Comparison of ENCODE assay signal across 23 cellular contexts in genomic region chr20:54027704-54028103, GRCh38. TPM values are rescaled to one million over a fixed set of nuclear protein-coding genes. Genes with fewer than 3 reads are reported as not detected.
"Had no signal": no experiment of that assay in that cellular context is flagged by ENCODE, and none has a peak within 500 bp of the region (broad histone marks: within the 10 kb centered on the region; RNA-seq: fewer than 3 reads in every experiment).

No MANE protein-coding gene starts in this region.

- H3K4me3 Mint-ChIP-seq: endodermal cell; naive B cell; nephron progenitor cell; stimulated activated memory B cell treated with anti-CD40 and anti-IgM and Interleukin-4, amounts not matched to agents 10 μg/mL and 1 μg/mL and 100 μg/mL, for 72 hours had no signal

- H3K27me3 Mint-ChIP-seq: stimulated activated memory B cell treated with anti-CD40 and anti-IgM and Interleukin-4, amounts not matched to agents 10 μg/mL and 1 μg/mL and 100 μg/mL, for 72 hours had no signal

- FAIRE-seq: kidney had no signal

- DNase-seq: effector CD8-positive, alpha-beta T cell; endodermal cell; foreskin fibroblast; gastrocnemius medialis; kidney; left cardiac atrium; left ventricle myocardium superior; lower lobe of right lung; naive B cell; nephron progenitor cell; psoas muscle; right cardiac atrium; sigmoid colon; stimulated activated CD4-positive, alpha-beta T cell treated with anti-CD3 and anti-CD28 coated beads, Interleukin-2, amount 100 ng/mL, for 24 hours; stimulated activated CD4-positive, alpha-beta T cell treated with anti-CD3 and anti-CD28 coated beads, Interleukin-4, amount 100 ng/mL, for 4 hours; stimulated activated naive CD8-positive, alpha-beta T cell treated with anti-CD3 and anti-CD28 coated beads, Interleukin-15, Interleukin-2, amounts not matched to agents 100 U/mL and 50 U/mL, for 24 hours; transverse colon had no signal

- H3K4me3 ChIP-seq: gastrocnemius medialis, lower lobe of right lung, psoas muscle, sigmoid colon, transverse colon, vagina had no signal

- H3K27me3 ChIP-seq: sigmoid colon, transverse colon, vagina had no signal

- ATAC-seq: esophagus mucosa; gastrocnemius medialis; left cardiac atrium; left ventricle myocardium superior; lower lobe of right lung; psoas muscle; right cardiac atrium; stimulated activated memory B cell treated with anti-CD40 and anti-IgM and Interleukin-4, amounts not matched to agents 10 μg/mL and 1 μg/mL and 100 μg/mL, for 72 hours; stimulated activated naive CD8-positive, alpha-beta T cell treated with anti-CD3 and anti-CD28 coated beads, Interleukin-15, Interleukin-2, amounts not matched to agents 100 U/mL and 50 U/mL, for 24 hours had no signal

- H3K27ac Mint-ChIP-seq: endodermal cell; naive B cell; nephron progenitor cell; stimulated activated memory B cell treated with anti-CD40 and anti-IgM and Interleukin-4, amounts not matched to agents 10 μg/mL and 1 μg/mL and 100 μg/mL, for 72 hours had no signal

- H3K27ac ChIP-seq: epithelial cell of prostate, gastrocnemius medialis, lower lobe of right lung, psoas muscle, sigmoid colon, vagina had no signal

- H3K4me1 Mint-ChIP-seq: naive B cell; stimulated activated memory B cell treated with anti-CD40 and anti-IgM and Interleukin-4, amounts not matched to agents 10 μg/mL and 1 μg/mL and 100 μg/mL, for 72 hours had no signal

- H3K9me3 ChIP-seq: gastrocnemius medialis, lower lobe of right lung, psoas muscle, sigmoid colon, transverse colon, vagina had no signal

- H3K9me3 Mint-ChIP-seq: endodermal cell; stimulated activated memory B cell treated with anti-CD40 and anti-IgM and Interleukin-4, amounts not matched to agents 10 μg/mL and 1 μg/mL and 100 μg/mL, for 72 hours had no signal

- H3K36me3 ChIP-seq: gastrocnemius medialis, lower lobe of right lung, sigmoid colon, transverse colon, vagina had no signal

- H3K4me1 ChIP-seq: gastrocnemius medialis, lower lobe of right lung, psoas muscle had no signal

RNA-seq across cellular contexts. Expression of gene BCAS1, which starts 42.7 kb away (rescaled TPM):
- total RNA-seq: endodermal cell, glomerular endothelial cell, left cardiac atrium, left ventricle myocardium superior, osteocyte had no signal
